10 cellular contexts compared by ENCODE assay signal in genomic region chr20:32975121-32975520, GRCh38. TPM values are rescaled to one million over a fixed set of nuclear protein-coding genes. Genes with fewer than 3 reads are reported as not detected.
DNase-seq lines count a peak whose midpoint lies in the region; ATAC-seq and TF ChIP-seq lines count a peak whose summit lies in the region.
"Not testable (repeated sequence)": the region's sequence is repeated elsewhere in the genome, so short reads cannot be mapped to it uniquely, and the experiment has no call there.
"Had no signal": no experiment of that assay in that cellular context is flagged by ENCODE, and none has a peak within 500 bp of the region (broad histone marks: within the 10 kb centered on the region; RNA-seq: fewer than 3 reads in every experiment).

No MANE protein-coding gene starts in this region.

- peaks cover 10% of the 10 kb centered on the region for H3F3A ChIP-seq in neural progenitor cell (ENCODE audit: low read depth)

- peak overlapping the region; percentile 69 for H3K9ac ChIP-seq in HUES6 (ENCODE audit: low read length)
- H3K9ac ChIP-seq in neural progenitor cell = not testable (repeated sequence)

- not testable (repeated sequence) for H3K27me3 ChIP-seq in CD4-positive, alpha-beta T cell (ENCODE audit: control insufficient read depth, insufficient read depth, low read length); HUES6 (ENCODE audit: control insufficient read depth, insufficient read depth, low read length); effector memory CD4-positive, alpha-beta T cell (replicated peaks; ENCODE audit: control insufficient read depth, insufficient read depth, low read length, poor library complexity, severe bottlenecking); neural progenitor cell

- not testable (repeated sequence) for DNase-seq in CD4-positive, alpha-beta T cell; activated B cell treated with CpG ODN at 0.5 μM for 24 hours; effector memory CD4-positive, alpha-beta T cell; memory B cell (ENCODE audit: low spot score in 2 of 2); neural progenitor cell (ENCODE audit: low spot score)

- H3K27me3 Mint-ChIP-seq in CD4-positive, alpha-beta T cell; activated B cell treated with CpG ODN at 0.5 μM for 24 hours; activated naive CD4-positive, alpha-beta T cell treated with anti-CD3 and anti-CD28 coated beads, Interleukin-2, amount 50 U/mL, for 24 hours; memory B cell; neural progenitor cell (ENCODE audit: insufficient read depth, low read depth); stimulated activated naive CD8-positive, alpha-beta T cell treated with anti-CD3 and anti-CD28 coated beads, Interleukin-15, Interleukin-2, amounts not matched to agents 100 ng/mL and 50 ng/mL, for 24 hours: not testable (repeated sequence)

- not testable (repeated sequence) for H3K27ac Mint-ChIP-seq in CD4-positive, alpha-beta T cell
- H3K27ac Mint-ChIP-seq in activated B cell treated with CpG ODN at 0.5 μM for 24 hours (peak overlapping the region; percentile 48), memory B cell (peak overlapping the region; percentile 86), neural progenitor cell (peak overlapping the region; percentile 32)
- peak overlapping the region; percentile 92 for H3K27ac Mint-ChIP-seq in activated naive CD4-positive, alpha-beta T cell treated with anti-CD3 and anti-CD28 coated beads, Interleukin-2, amount 50 U/mL, for 24 hours
- peak overlapping the region; percentile 16 for H3K27ac Mint-ChIP-seq in stimulated activated naive CD8-positive, alpha-beta T cell treated with anti-CD3 and anti-CD28 coated beads, Interleukin-15, Interleukin-2, amounts not matched to agents 100 ng/mL and 50 ng/mL, for 24 hours

- H3K4me2 ChIP-seq in neural progenitor cell = not testable (repeated sequence)

- not testable (repeated sequence) for H3K36me3 Mint-ChIP-seq in CD4-positive, alpha-beta T cell (ENCODE audit: low read depth); activated B cell treated with CpG ODN at 0.5 μM for 24 hours (ENCODE audit: low read depth); activated naive CD4-positive, alpha-beta T cell treated with anti-CD3 and anti-CD28 coated beads, Interleukin-2, amount 50 U/mL, for 24 hours; memory B cell; neural progenitor cell; stimulated activated naive CD8-positive, alpha-beta T cell treated with anti-CD3 and anti-CD28 coated beads, Interleukin-15, Interleukin-2, amounts not matched to agents 100 ng/mL and 50 ng/mL, for 24 hours (ENCODE audit: low read depth)

- peak overlapping the region; percentile 30 for H3K4me3 Mint-ChIP-seq in CD4-positive, alpha-beta T cell
- not testable (repeated sequence) for H3K4me3 Mint-ChIP-seq in activated B cell treated with CpG ODN at 0.5 μM for 24 hours; memory B cell; neural progenitor cell; stimulated activated naive CD8-positive, alpha-beta T cell treated with anti-CD3 and anti-CD28 coated beads, Interleukin-15, Interleukin-2, amounts not matched to agents 100 ng/mL and 50 ng/mL, for 24 hours
- peak overlapping the region; percentile 62 for H3K4me3 Mint-ChIP-seq in activated naive CD4-positive, alpha-beta T cell treated with anti-CD3 and anti-CD28 coated beads, Interleukin-2, amount 50 U/mL, for 24 hours

- CTCF ChIA-PET in CD4-positive, alpha-beta T cell (lab: Charles Lee); activated B cell treated with CpG ODN at 0.5 μM for 24 hours (lab: Charles Lee): not testable (repeated sequence)

- ATAC-seq in CD4-positive, alpha-beta T cell (ENCODE audit: poor library complexity); activated B cell treated with CpG ODN at 0.5 μM for 24 hours (ENCODE audit: low read depth); memory B cell (ENCODE audit: low read depth): not testable (repeated sequence)

- not testable (repeated sequence) for H3K9me3 Mint-ChIP-seq in CD4-positive, alpha-beta T cell; activated B cell treated with CpG ODN at 0.5 μM for 24 hours; activated naive CD4-positive, alpha-beta T cell treated with anti-CD3 and anti-CD28 coated beads, Interleukin-2, amount 50 U/mL, for 24 hours; memory B cell; neural progenitor cell; stimulated activated naive CD8-positive, alpha-beta T cell treated with anti-CD3 and anti-CD28 coated beads, Interleukin-15, Interleukin-2, amounts not matched to agents 100 ng/mL and 50 ng/mL, for 24 hours

- H3K4me1 ChIP-seq in HUES6 (ENCODE audit: control insufficient read depth, insufficient read depth, low read length) = peaks cover 67% of the 10 kb centered on the region
- H3K4me1 ChIP-seq in effector memory CD4-positive, alpha-beta T cell (ENCODE audit: control insufficient read depth, insufficient read depth, low read length, poor library complexity, severe bottlenecking) = peaks cover 44% of the 10 kb centered on the region
- peaks cover 23% of the 10 kb centered on the region for H3K4me1 ChIP-seq in neural progenitor cell

- H2AFZ ChIP-seq in neural progenitor cell (replicated peaks) = not testable (repeated sequence)

- H3K79me2 ChIP-seq in neural progenitor cell (ENCODE audit: low read depth) = not testable (repeated sequence)

- POLR2A ChIA-PET in CD4-positive, alpha-beta T cell (lab: Charles Lee) = interaction anchor here (2.8 kb wide), 1 partner anchor 9 kb away, joined by 6 read pairs; no protein-coding TSS in a partner anchor
- POLR2A ChIA-PET in activated B cell treated with CpG ODN at 0.5 μM for 24 hours (lab: Charles Lee) = interaction anchor here (1.4 kb wide), 1 partner anchor 9 kb away, joined by 3 read pairs; no protein-coding TSS in a partner anchor

- H4K20me1 ChIP-seq in neural progenitor cell (ENCODE audit: low read depth) = not testable (repeated sequence)

- H3K4me3 ChIP-seq in HUES6 (ENCODE audit: low read depth, low read length); effector memory CD4-positive, alpha-beta T cell (ENCODE audit: insufficient read depth, low read depth, low read length, poor library complexity, severe bottlenecking); neural progenitor cell: not testable (repeated sequence)

- H3K9me3 ChIP-seq in CD4-positive, alpha-beta T cell (ENCODE audit: control insufficient read depth, low read length) = peaks cover 16% of the 10 kb centered on the region
- not testable (repeated sequence) for H3K9me3 ChIP-seq in HUES6 (ENCODE audit: control insufficient read depth, insufficient read depth, low read depth, low read length); neural progenitor cell (ENCODE audit: low read depth)
- H3K9me3 ChIP-seq in effector memory CD4-positive, alpha-beta T cell (ENCODE audit: control insufficient read depth, low read length) = peaks cover 16% of the 10 kb centered on the region

- peaks cover 21% of the 10 kb centered on the region for H3K4me1 Mint-ChIP-seq in CD4-positive, alpha-beta T cell (ENCODE audit: low read depth)
- H3K4me1 Mint-ChIP-seq in activated B cell treated with CpG ODN at 0.5 μM for 24 hours; memory B cell; stimulated activated naive CD8-positive, alpha-beta T cell treated with anti-CD3 and anti-CD28 coated beads, Interleukin-15, Interleukin-2, amounts not matched to agents 100 ng/mL and 50 ng/mL, for 24 hours (ENCODE audit: low read depth): not testable (repeated sequence)
- peaks cover 30% of the 10 kb centered on the region for H3K4me1 Mint-ChIP-seq in activated naive CD4-positive, alpha-beta T cell treated with anti-CD3 and anti-CD28 coated beads, Interleukin-2, amount 50 U/mL, for 24 hours
- peaks cover 23% of the 10 kb centered on the region for H3K4me1 Mint-ChIP-seq in neural progenitor cell

- not testable (repeated sequence) for TF ChIP-seq CTCF in CD4-positive, alpha-beta T cell (IDR thresholded peaks at IDR 0.05); activated B cell treated with CpG ODN at 0.5 μM for 24 hours (IDR thresholded peaks at IDR 0.05); neural progenitor cell (IDR thresholded peaks at IDR 0.05)

- H3K27ac ChIP-seq in CD4-positive, alpha-beta T cell (ENCODE audit: low read depth, low read length); neural progenitor cell: not testable (repeated sequence)
- peak overlapping the region; percentile 62; the same call in 1 of the 2 replicates for H3K27ac ChIP-seq in HUES6 (ENCODE audit: low read depth, low read length)
- H3K27ac ChIP-seq in effector memory CD4-positive, alpha-beta T cell (ENCODE audit: insufficient read depth, low read length, poor library complexity, severe bottlenecking) = peak overlapping the region; percentile 16

- intact Hi-C loops in CD4-positive, alpha-beta T cell (cut with DNase I, micrococcal nuclease); activated B cell treated with CpG ODN at 0.5 μM for 24 hours (cut with micrococcal nuclease): not testable (repeated sequence)

- H3K36me3 ChIP-seq in HUES6 (ENCODE audit: control insufficient read depth, insufficient read depth, low read length); effector memory CD4-positive, alpha-beta T cell (ENCODE audit: control insufficient read depth, insufficient read depth, low read length); neural progenitor cell: not testable (repeated sequence)

RNA-seq across cellular contexts. Expression of gene SUN5, which starts 29.1 kb away (rescaled TPM):
- not detected for total RNA-seq in CD4-positive, alpha-beta T cell
- total RNA-seq in activated B cell treated with CpG ODN at 0.5 μM for 24 hours (not detected in 2 replicates), neural progenitor cell (ENCODE audit: low replicate concordance) (not detected in 2 replicates)
- total RNA-seq: B cell, Daoy had no signal

RNA-seq across cellular contexts. Expression of gene BPIFB2, which starts 32.4 kb away (rescaled TPM):
- not detected for total RNA-seq in CD4-positive, alpha-beta T cell
- total RNA-seq in activated B cell treated with CpG ODN at 0.5 μM for 24 hours (not detected in 2 replicates), neural progenitor cell (ENCODE audit: low replicate concordance) (not detected in 2 replicates)
- total RNA-seq: B cell, Daoy had no signal

RNA-seq across cellular contexts. Expression of gene BPIFB6, which starts 56.3 kb away (rescaled TPM):
- total RNA-seq in CD4-positive, alpha-beta T cell = not detected
- not detected in 2 replicates for total RNA-seq in activated B cell treated with CpG ODN at 0.5 μM for 24 hours
- not detected in 2 replicates for total RNA-seq in neural progenitor cell (ENCODE audit: low replicate concordance)
- total RNA-seq: B cell, Daoy had no signal
